In the genomic region with DNA sequence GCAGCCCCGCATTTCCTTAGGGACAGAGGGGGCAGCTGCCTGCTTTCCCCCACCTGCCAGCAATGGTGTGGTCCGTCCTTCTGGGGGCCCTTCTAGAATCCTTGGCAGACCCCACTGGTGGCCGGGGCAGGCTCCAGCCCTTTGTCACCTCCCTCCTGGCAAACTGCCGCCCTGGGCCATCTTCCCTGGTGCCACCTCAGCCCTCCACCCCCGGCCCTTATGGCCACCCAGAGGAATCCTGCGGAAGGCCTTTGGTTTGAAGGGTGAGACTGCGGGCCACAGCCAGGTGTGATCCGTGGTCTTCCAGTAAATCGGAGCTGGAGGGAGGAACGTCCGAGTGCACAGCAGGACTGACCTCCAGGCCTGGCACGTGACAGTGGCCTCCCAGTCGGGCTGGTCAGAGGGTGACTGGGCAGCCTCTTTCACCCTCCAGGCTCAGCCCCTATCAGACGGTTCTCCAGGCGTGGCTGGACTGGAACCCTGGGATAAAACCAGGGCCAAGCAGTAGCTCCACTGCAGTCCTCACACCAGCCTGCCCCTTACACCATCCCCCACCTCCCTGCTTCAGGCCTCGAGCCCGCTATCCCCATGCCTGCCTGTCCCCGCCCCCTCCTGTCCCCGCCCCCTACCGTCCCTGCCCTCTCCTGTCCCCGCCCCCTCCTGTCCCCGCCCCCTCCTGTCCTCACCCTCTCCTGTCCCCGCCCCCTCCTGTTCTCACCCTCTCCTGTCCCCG, we compare ENCODE assay signal across 12 cellular contexts. TPM values are rescaled to one million over a fixed set of nuclear protein-coding genes. Genes with fewer than 3 reads are reported as not detected.
DNase-seq lines count a peak whose midpoint lies in the region; ATAC-seq and TF ChIP-seq lines count a peak whose summit lies in the region.
"Had no signal": no experiment of that assay in that cellular context is flagged by ENCODE, and none has a peak within 500 bp of the region (broad histone marks: within the 10 kb centered on the region; RNA-seq: fewer than 3 reads in every experiment).

No MANE protein-coding gene starts in this region.

- no peaks in the 10 kb centered on the region for H3K36me3 Mint-ChIP-seq in activated CD4-positive, alpha-beta T cell treated with anti-CD3 and anti-CD28 coated beads, Interleukin-2, amount 10 ng/mL, durations not matched to agents 7 days and 5 days (ENCODE audit: low read depth)
- peaks cover 0 to 2% (median 0%) of the 10 kb centered on the region in 3 donors for H3K36me3 Mint-ChIP-seq in naive thymus-derived CD8-positive, alpha-beta T cell
- H3K36me3 Mint-ChIP-seq: activated CD8-positive, alpha-beta memory T cell treated with anti-CD3 and anti-CD28 coated beads, Interleukin-2, amount 10 ng/mL, durations not matched to agents 7 days and 5 days had no signal

- no peak overlapping the region for H3K27ac Mint-ChIP-seq in activated CD4-positive, alpha-beta T cell treated with anti-CD3 and anti-CD28 coated beads, Interleukin-2, amount 10 ng/mL, durations not matched to agents 7 days and 5 days
- peak overlapping the region in 9 of 10 donors; percentile 8 to 79 (median 67) for H3K27ac Mint-ChIP-seq in naive thymus-derived CD8-positive, alpha-beta T cell
- H3K27ac Mint-ChIP-seq: activated CD8-positive, alpha-beta memory T cell treated with anti-CD3 and anti-CD28 coated beads, Interleukin-2, amount 10 ng/mL, durations not matched to agents 7 days and 5 days had no signal

- intact Hi-C loops in IMR-90 (cut with micrococcal nuclease), result no loop called here

- CTCF ChIA-PET in activated CD4-positive, alpha-beta T cell treated with anti-CD3 and anti-CD28 coated beads, Interleukin-2, amount 10 ng/mL, durations not matched to agents 7 days and 5 days (lab: Charles Lee), result interaction anchor here (1.1 kb wide), 1 partner anchor 14 kb away, joined by 3 read pairs; no protein-coding TSS in a partner anchor
- CTCF ChIA-PET in IMR-90 (lab: Yijun Ruan, JAX), result no interaction called here

- TF ChIP-seq RAD21 in IMR-90 (IDR thresholded peaks at IDR 0.05; ENCODE audit: low read length), result no peak

- H3K4ac ChIP-seq in IMR-90 (ENCODE audit: low read depth, low read length), result no peak overlapping the region

- no peaks in the 10 kb centered on the region for H3K9me3 Mint-ChIP-seq in activated CD4-positive, alpha-beta T cell treated with anti-CD3 and anti-CD28 coated beads, Interleukin-2, amount 10 ng/mL, durations not matched to agents 7 days and 5 days
- no peaks in the 10 kb centered on the region for H3K9me3 Mint-ChIP-seq in naive thymus-derived CD8-positive, alpha-beta T cell

- H2AFZ ChIP-seq in IMR-90 (replicated peaks; ENCODE audit: low read length, poor library complexity), result peak overlapping the region; percentile 33

- ATAC-seq in IMR-90 (ENCODE audit: low read depth), result no peak
- no peak for ATAC-seq in naive thymus-derived CD8-positive, alpha-beta T cell
- no peak for ATAC-seq in GM21619 (IDR thresholded peaks at IDR 0.05; ENCODE audit: unreplicated experiment)
- ATAC-seq: activated CD8-positive, alpha-beta memory T cell treated with anti-CD3 and anti-CD28 coated beads, Interleukin-2, amount 10 ng/mL, durations not matched to agents 7 days and 5 days had no signal

- H2BK120ac ChIP-seq in IMR-90 (ENCODE audit: low read depth, low read length), result no peak overlapping the region

- peaks cover 13 to 73% of the 10 kb centered on the region in 2 experiments; a peak in 3 of 4 replicates for H3K79me1 ChIP-seq in IMR-90 (ENCODE audit: low read depth in 1 of 2, low read length in 2 of 2)

- WGBS in IMR-90 (ENCODE audit: extremely low coverage in 2 of 2, insufficient read length in 1 of 2), 2 experiments, result 84% methylated on average over 14 of the region's 24 CpGs; no CpG with 5 or more reads in 1 of the 2 experiments

- H3K4me1 ChIP-seq in IMR-90 (ENCODE audit: control insufficient read depth, insufficient read depth, low read length), result peaks cover 18% of the 10 kb centered on the region

- dilution Hi-C loops in IMR-90 (cut with HindIII; ENCODE audit: low sequenced_read_pairs, unreplicated experiment), result no loop called here

- no peak overlapping the region for H3K4me3 ChIP-seq in IMR-90 (ENCODE audit: insufficient read depth, low read depth, low read length)

- H3K36me3 ChIP-seq in IMR-90 (ENCODE audit: control insufficient read depth, insufficient read depth, low read length), result no peaks in the 10 kb centered on the region

- no peaks in the 10 kb centered on the region for H3K27me3 Mint-ChIP-seq in activated CD4-positive, alpha-beta T cell treated with anti-CD3 and anti-CD28 coated beads, Interleukin-2, amount 10 ng/mL, durations not matched to agents 7 days and 5 days
- no peaks in the 10 kb centered on the region for H3K27me3 Mint-ChIP-seq in naive thymus-derived CD8-positive, alpha-beta T cell
- H3K27me3 Mint-ChIP-seq: activated CD8-positive, alpha-beta memory T cell treated with anti-CD3 and anti-CD28 coated beads, Interleukin-2, amount 10 ng/mL, durations not matched to agents 7 days and 5 days had no signal

- peaks cover 97% of the 10 kb centered on the region for H4K20me1 ChIP-seq in IMR-90 (ENCODE audit: insufficient read depth, low read length)

- H3K27ac ChIP-seq in IMR-90 (ENCODE audit: insufficient read depth, low read length), result no peak overlapping the region
- H3K27ac ChIP-seq: HL-60 had no signal

- no peak for TF ChIP-seq CTCF in IMR-90 (conservative IDR thresholded peaks at IDR 0.05; ENCODE audit: low read depth, low read length)

- TF ChIP-seq POLR2A in IMR-90 (IDR thresholded peaks at IDR 0.05; ENCODE audit: low read depth, low read length), result no peak

- H3K56ac ChIP-seq in IMR-90 (ENCODE audit: extremely low read depth, insufficient read depth, low read length), result no peak overlapping the region

- POLR2A ChIA-PET in activated CD4-positive, alpha-beta T cell treated with anti-CD3 and anti-CD28 coated beads, Interleukin-2, amount 10 ng/mL, durations not matched to agents 7 days and 5 days (lab: Charles Lee), result no interaction called here
- POLR2A ChIA-PET in IMR-90 (lab: Charles Lee; ENCODE audit: unreplicated experiment), result no interaction called here
- POLR2A ChIA-PET in naive thymus-derived CD8-positive, alpha-beta T cell (lab: Charles Lee), result no interaction called here

- H3K23ac ChIP-seq in IMR-90 (ENCODE audit: low read depth, low read length), result no peak overlapping the region

- no peak overlapping the region for H2BK5ac ChIP-seq in IMR-90 (ENCODE audit: low read depth, low read length, poor library complexity, severe bottlenecking)

- no peak overlapping the region for H4K8ac ChIP-seq in IMR-90 (ENCODE audit: low read depth in 2 of 2, low read length in 2 of 2)

- no peak overlapping the region for H2BK15ac ChIP-seq in IMR-90 (ENCODE audit: low read depth, low read length)

- peak; percentile 27 for DNase-seq in activated CD4-positive, alpha-beta T cell treated with anti-CD3 and anti-CD28 coated beads for 48 hours
- DNase-seq in activated CD4-positive, alpha-beta T cell treated with anti-CD3 and anti-CD28 coated beads, Interleukin-2, amount 10 ng/mL, durations not matched to agents 7 days and 5 days, result no peak
- DNase-seq in IMR-90 (no peak), ecto neural progenitor cell (ENCODE audit: low spot score) (peak; percentile 82), EL (no peak)
- DNase-seq in naive thymus-derived CD8-positive, alpha-beta T cell, result no peak
- DNase-seq in stimulated activated CD4-positive, alpha-beta T cell treated with anti-CD3 and anti-CD28 coated beads, Interleukin-1b, Interleukin-23, amount 100 ng/mL, for 48 hours, result no peak
- DNase-seq: activated CD8-positive, alpha-beta memory T cell treated with anti-CD3 and anti-CD28 coated beads, Interleukin-2, amount 10 ng/mL, durations not matched to agents 7 days and 5 days; DND-41; stimulated activated CD4-positive, alpha-beta T cell treated with anti-CD3 and anti-CD28 coated beads, Interleukin-4, amount 100 ng/mL, for 24 hours had no signal

- H4K91ac ChIP-seq in IMR-90 (ENCODE audit: insufficient read depth, low read depth, low read length), result no peak overlapping the region

- H2AK9ac ChIP-seq in IMR-90 (replicated peaks; ENCODE audit: low read depth, low read length, poor library complexity), result no peak overlapping the region

- no peak overlapping the region for H3K4me3 Mint-ChIP-seq in activated CD4-positive, alpha-beta T cell treated with anti-CD3 and anti-CD28 coated beads, Interleukin-2, amount 10 ng/mL, durations not matched to agents 7 days and 5 days
- peak overlapping the region in 2 of 10 donors; percentile 29 to 58 for H3K4me3 Mint-ChIP-seq in naive thymus-derived CD8-positive, alpha-beta T cell
- H3K4me3 Mint-ChIP-seq: activated CD8-positive, alpha-beta memory T cell treated with anti-CD3 and anti-CD28 coated beads, Interleukin-2, amount 10 ng/mL, durations not matched to agents 7 days and 5 days had no signal

- peaks cover 34% of the 10 kb centered on the region for H3K4me1 Mint-ChIP-seq in activated CD4-positive, alpha-beta T cell treated with anti-CD3 and anti-CD28 coated beads, Interleukin-2, amount 10 ng/mL, durations not matched to agents 7 days and 5 days
- peaks cover 39 to 87% (median 77%) of the 10 kb centered on the region in 4 donors for H3K4me1 Mint-ChIP-seq in naive thymus-derived CD8-positive, alpha-beta T cell

- H3K27me3 ChIP-seq in IMR-90 (ENCODE audit: control insufficient read depth, insufficient read depth, low read length), result no peaks in the 10 kb centered on the region

- no peak overlapping the region for H3K18ac ChIP-seq in IMR-90 (ENCODE audit: low read depth, low read length)

- H4K5ac ChIP-seq in IMR-90 (ENCODE audit: low read depth, low read length), result no peak overlapping the region

- no peak overlapping the region for H2AK5ac ChIP-seq in IMR-90 (ENCODE audit: low read depth, low read length)

- H2BK20ac ChIP-seq in IMR-90 (ENCODE audit: low read depth, low read length), result no peak overlapping the region

- H3K9ac ChIP-seq in IMR-90 (ENCODE audit: low read depth, low read length), result no peak overlapping the region

- no peaks in the 10 kb centered on the region for H3K9me3 ChIP-seq in IMR-90 (ENCODE audit: control insufficient read depth, insufficient read depth, low read length)

- H3K4me2 ChIP-seq in IMR-90 (ENCODE audit: low read depth, low read length), result no peak overlapping the region

- H3K9me1 ChIP-seq in IMR-90 (ENCODE audit: insufficient read depth, low read length), result peaks cover 4% of the 10 kb centered on the region; the same call in 1 of the 2 replicates

- in situ Hi-C loops in IMR-90 (cut with MboI; ENCODE audit: low sequenced_read_pairs), result no loop called here

- BruUV-seq in IMR-90 (replicated peaks; lab: Mats Ljungman, UMichigan), result no TSS peak

- no peak overlapping the region for H3K14ac ChIP-seq in IMR-90 (replicated peaks; ENCODE audit: low read depth, low read length)

TF ChIP-seq in IMR-90, 13 proteins besides CTCF, POLR2A, EP300 and RAD21 (continues in another document):
- no peak for TF ChIP-seq CEBPB (IDR thresholded peaks at IDR 0.05; ENCODE audit: low read depth, low read length)

RNA-seq across cellular contexts. Expression of a gene that starts 12.4 kb away (rescaled TPM):
- total RNA-seq in activated CD4-positive, alpha-beta T cell treated with anti-CD3 and anti-CD28 coated beads, Interleukin-2, amount 10 ng/mL, durations not matched to agents 7 days and 5 days, result 10 to 100 TPM; 49.8 to 51.1 TPM
- total RNA-seq in IMR-90 (2012; rRNA removed), result 0.36 and 0.83 TPM in 2 replicates
- polyA plus RNA-seq in IMR-90 (2012; rRNA removed), result 10.8 and 12.9 TPM in 2 replicates
- 9.9 and 14.5 TPM in 2 replicates for polyA plus RNA-seq in IMR-90 (2012; cell fraction: cytosol; rRNA removed)
- polyA plus RNA-seq in IMR-90 (2012; cell fraction: nucleus; rRNA removed; ENCODE audit: low replicate concordance), result 30.2 and 71.7 TPM in 2 replicates
- 100 to 1,000 TPM in 1 of 2 experiments, 10 to 100 TPM in 1; 97.5 to 101 TPM for total RNA-seq in naive thymus-derived CD8-positive, alpha-beta T cell
- polyA plus RNA-seq in naive thymus-derived CD8-positive, alpha-beta T cell, result 1 to 10 TPM in 1 of 3 donors, under 1 TPM in 2; 0.38 to 1.0 (median 0.42) TPM

Comparison
In these comparisons a context has a peak if more than half of its experiments do, and no peak if none do; other contexts are left out.
1. DNase-seq: peak in activated CD4-positive, alpha-beta T cell treated with anti-CD3 and anti-CD28 coated beads for 48 hours (single experiment) and ecto neural progenitor cell (single experiment); none in activated CD4-positive, alpha-beta T cell treated with anti-CD3 and anti-CD28 coated beads, Interleukin-2, amount 10 ng/mL, durations not matched to agents 7 days and 5 days (single experiment), IMR-90 (single experiment), naive thymus-derived CD8-positive, alpha-beta T cell (0 of 10), EL (single experiment) and stimulated activated CD4-positive, alpha-beta T cell treated with anti-CD3 and anti-CD28 coated beads, Interleukin-1b, Interleukin-23, amount 100 ng/mL, for 48 hours (single experiment).
2. RNA of a gene that starts 12.4 kb away (total RNA-seq): 97.5 to 101 TPM in naive thymus-derived CD8-positive, alpha-beta T cell and 49.8 to 51.1 TPM in activated CD4-positive, alpha-beta T cell treated with anti-CD3 and anti-CD28 coated beads, Interleukin-2, amount 10 ng/mL, durations not matched to agents 7 days and 5 days; 0.36 to 0.83 TPM in IMR-90; every median in the first group is over 10 times any median in the second.